16 cellular contexts compared by ENCODE assay signal in genomic region chr3:130658666-130659065, GRCh38.
A peak's percentile ranks its signal among the peaks of the same experiment; 100 is the strongest.
DNase-seq lines count a peak whose midpoint lies in the region; ATAC-seq and TF ChIP-seq lines count a peak whose summit lies in the region.
"Had no signal": no experiment of that assay in that cellular context is flagged by ENCODE, and none has a peak within 500 bp of the region (broad histone marks: within the 10 kb centered on the region; RNA-seq: fewer than 3 reads in every experiment).

No MANE protein-coding gene starts in this region.

- no peak overlapping the region for H3K23ac ChIP-seq in IMR-90 (ENCODE audit: low read depth, low read length)

- H2BK5ac ChIP-seq in IMR-90 (ENCODE audit: low read depth, low read length, poor library complexity, severe bottlenecking) = no peak overlapping the region

- H4K91ac ChIP-seq in IMR-90 (ENCODE audit: insufficient read depth, low read depth, low read length) = no peak overlapping the region

- no peak overlapping the region for H3K4ac ChIP-seq in IMR-90 (ENCODE audit: low read depth, low read length)

- no peaks in the 10 kb centered on the region for H3K36me3 ChIP-seq in IMR-90 (ENCODE audit: control insufficient read depth, insufficient read depth, low read length)

- no peak overlapping the region for H2AFZ ChIP-seq in IMR-90 (replicated peaks; ENCODE audit: low read length, poor library complexity)

- ATAC-seq in IMR-90 (ENCODE audit: low read depth) (peak; percentile 58), GM18873 (IDR thresholded peaks at IDR 0.05; ENCODE audit: low FRiP score, unreplicated experiment) (no peak), T-cell (replicated peaks in 1 of 4) (no peak), GM21526 (IDR thresholded peaks at IDR 0.05; ENCODE audit: low FRiP score, unreplicated experiment) (no peak)
- ATAC-seq: K562 had no signal

- dilution Hi-C loops in IMR-90 (cut with HindIII; ENCODE audit: low sequenced_read_pairs, unreplicated experiment) = no loop called here

- H4K8ac ChIP-seq in IMR-90 (ENCODE audit: low read depth in 2 of 2, low read length in 2 of 2) = no peak overlapping the region

- peaks cover 0 to 3% (median 0%) of the 10 kb centered on the region in 5 experiments for H3K9me3 Mint-ChIP-seq in brain
- no peaks in the 10 kb centered on the region for H3K9me3 Mint-ChIP-seq in T-cell
- H3K9me3 Mint-ChIP-seq: activated B cell treated with CpG ODN at 0.5 μM for 24 hours had no signal

- H2BK120ac ChIP-seq in IMR-90 (ENCODE audit: low read depth, low read length) = no peak overlapping the region

- no peak overlapping the region for H4K5ac ChIP-seq in IMR-90 (ENCODE audit: low read depth, low read length)

- no peak overlapping the region for H2BK15ac ChIP-seq in IMR-90 (ENCODE audit: low read depth, low read length)

- H2BK20ac ChIP-seq in IMR-90 (ENCODE audit: low read depth, low read length) = no peak overlapping the region

- no peak overlapping the region for H3K56ac ChIP-seq in IMR-90 (ENCODE audit: extremely low read depth, insufficient read depth, low read length)

- peaks cover 3% of the 10 kb centered on the region for H3K27me3 Mint-ChIP-seq in brain
- no peaks in the 10 kb centered on the region for H3K27me3 Mint-ChIP-seq in T-cell
- H3K27me3 Mint-ChIP-seq: activated B cell treated with CpG ODN at 0.5 μM for 24 hours had no signal

- H3K4me3 ChIP-seq in AG04450 (ENCODE audit: low read depth, low read length) (no peak overlapping the region), IMR-90 (ENCODE audit: insufficient read depth, low read depth, low read length) (no peak overlapping the region)
- H3K4me3 ChIP-seq: K562, lung, testis had no signal

- H3K9me3 ChIP-seq in AG04450 (ENCODE audit: control insufficient read depth, insufficient read depth, low read length) (no peaks in the 10 kb centered on the region; the same call in 1 of the 2 replicates), IMR-90 (ENCODE audit: control insufficient read depth, insufficient read depth, low read length) (no peaks in the 10 kb centered on the region)
- H3K9me3 ChIP-seq: testis had no signal

- H3K18ac ChIP-seq in IMR-90 (ENCODE audit: low read depth, low read length) = no peak overlapping the region

- no peak overlapping the region for H3K4me3 Mint-ChIP-seq in brain
- no peak overlapping the region for H3K4me3 Mint-ChIP-seq in T-cell
- H3K4me3 Mint-ChIP-seq: activated B cell treated with CpG ODN at 0.5 μM for 24 hours had no signal

- H3K27me3 ChIP-seq in AG04450 (ENCODE audit: control insufficient read depth, insufficient read depth, low read length) (no peaks in the 10 kb centered on the region), IMR-90 (ENCODE audit: control insufficient read depth, insufficient read depth, low read length) (no peaks in the 10 kb centered on the region)
- H3K27me3 ChIP-seq: testis had no signal

- no peak overlapping the region for H3K14ac ChIP-seq in IMR-90 (replicated peaks; ENCODE audit: low read depth, low read length)

- peaks cover 51% of the 10 kb centered on the region for H3K4me1 Mint-ChIP-seq in brain
- no peaks in the 10 kb centered on the region for H3K4me1 Mint-ChIP-seq in T-cell
- H3K4me1 Mint-ChIP-seq: activated B cell treated with CpG ODN at 0.5 μM for 24 hours had no signal

- TF ChIP-seq RAD21 in IMR-90 (IDR thresholded peaks at IDR 0.05; ENCODE audit: low read length) = no peak

- H2AK5ac ChIP-seq in IMR-90 (ENCODE audit: low read depth, low read length) = no peak overlapping the region

- BruUV-seq in IMR-90 (replicated peaks; lab: Mats Ljungman, UMichigan) = no TSS peak

- no peak overlapping the region for H3K9ac ChIP-seq in IMR-90 (ENCODE audit: low read depth, low read length)

- in situ Hi-C loops in IMR-90 (cut with MboI; ENCODE audit: low sequenced_read_pairs) = no loop called here

- H3K36me3 Mint-ChIP-seq in brain (peaks cover 13% of the 10 kb centered on the region), T-cell (peaks cover 32% of the 10 kb centered on the region)

- H2AK9ac ChIP-seq in IMR-90 (replicated peaks; ENCODE audit: low read depth, low read length, poor library complexity) = no peak overlapping the region

- H3K9me1 ChIP-seq in IMR-90 (ENCODE audit: insufficient read depth, low read length) = no peaks in the 10 kb centered on the region

- H3K79me1 ChIP-seq in IMR-90 (ENCODE audit: low read depth in 1 of 2, low read length in 2 of 2) = no peaks in the 10 kb centered on the region

- CTCF ChIA-PET in AG04450 (lab: Charles Lee) (no interaction called here), IMR-90 (lab: Yijun Ruan, JAX) (interaction anchor here (1.2 kb wide), 1 partner anchor 9 kb away, joined by 3 read pairs; no protein-coding TSS in a partner anchor), T-cell (lab: Charles Lee) (no interaction called here)

- no peak for TF ChIP-seq POLR2A in IMR-90 (IDR thresholded peaks at IDR 0.05; ENCODE audit: low read depth, low read length)

- H4K20me1 ChIP-seq in IMR-90 (ENCODE audit: insufficient read depth, low read length) = no peaks in the 10 kb centered on the region; the same call in 1 of the 2 replicates

- POLR2A ChIA-PET in AG04450 (lab: Yijun Ruan, JAX) (no interaction called here), IMR-90 (lab: Charles Lee; ENCODE audit: unreplicated experiment) (no interaction called here), T-cell (lab: Charles Lee) (no interaction called here)

- H3K27ac Mint-ChIP-seq in brain (peak overlapping the region in 4 of 5 experiments; percentile 59 to 86 (median 70)), T-cell (no peak overlapping the region)
- H3K27ac Mint-ChIP-seq: activated B cell treated with CpG ODN at 0.5 μM for 24 hours had no signal

- no peaks in the 10 kb centered on the region for H3K4me1 ChIP-seq in IMR-90 (ENCODE audit: control insufficient read depth, insufficient read depth, low read length)
- H3K4me1 ChIP-seq: testis had no signal

- TF ChIP-seq CTCF in AG04450 (IDR thresholded peaks at IDR 0.05; ENCODE audit: low read depth, low read length) (no peak), IMR-90 (conservative IDR thresholded peaks at IDR 0.05; ENCODE audit: low read depth, low read length) (no peak), brain (conservative IDR thresholded peaks at IDR 0.05) (no peak)

- intact Hi-C loops in IMR-90 (cut with micrococcal nuclease) = no loop called here

- WGBS in IMR-90 (ENCODE audit: extremely low coverage in 2 of 2, insufficient read length in 1 of 2), 2 experiments = 40% methylated on average over 1 of the region's 4 CpGs; no CpG with 5 or more reads in 1 of the 2 experiments

- H3K27ac ChIP-seq in AG04450 (ENCODE audit: low read depth, low read length) (peak overlapping the region; percentile 21), IMR-90 (ENCODE audit: insufficient read depth, low read length) (no peak overlapping the region)
- H3K27ac ChIP-seq: testis had no signal

- H3K4me2 ChIP-seq in IMR-90 (ENCODE audit: low read depth, low read length) = no peak overlapping the region

- DNase-seq in AG04450 (ENCODE audit: low read depth, low spot score) (no peak), IMR-90 (peak; percentile 36), kidney tubule cell (ENCODE audit: low spot score) (peak; percentile 56), T-cell (no peak), retina (no peak)
- DNase-seq: activated B cell treated with CpG ODN at 0.5 μM for 24 hours; C1 segment of cervical spinal cord; central memory CD4-positive, alpha-beta T cell; glutamatergic neuron; SHP77 treated with DMSO at 0.1 percent for 48 hours; testis had no signal

TF ChIP-seq in IMR-90, 13 proteins besides CTCF, POLR2A, EP300 and RAD21:
- TF ChIP-seq CHD1 (IDR thresholded peaks at IDR 0.05; ENCODE audit: low read depth, low read length) (no peak), FOS (IDR thresholded peaks at IDR 0.05; ENCODE audit: low read depth, low read length) (peak; percentile 31; the same call in 1 of the 2 replicates)

Comparison
In these comparisons a context has a peak if more than half of its experiments do, and no peak if none do; other contexts are left out.
1. DNase-seq: peak in IMR-90 (single experiment) and kidney tubule cell (single experiment); none in AG04450 (single experiment), T-cell (0 of 34) and retina (single experiment).
2. H3K27ac Mint-ChIP-seq: peak in brain (4 of 5); none in T-cell (0 of 2).